Comparison of ENCODE assay signal across 13 cellular contexts in the genomic region with DNA sequence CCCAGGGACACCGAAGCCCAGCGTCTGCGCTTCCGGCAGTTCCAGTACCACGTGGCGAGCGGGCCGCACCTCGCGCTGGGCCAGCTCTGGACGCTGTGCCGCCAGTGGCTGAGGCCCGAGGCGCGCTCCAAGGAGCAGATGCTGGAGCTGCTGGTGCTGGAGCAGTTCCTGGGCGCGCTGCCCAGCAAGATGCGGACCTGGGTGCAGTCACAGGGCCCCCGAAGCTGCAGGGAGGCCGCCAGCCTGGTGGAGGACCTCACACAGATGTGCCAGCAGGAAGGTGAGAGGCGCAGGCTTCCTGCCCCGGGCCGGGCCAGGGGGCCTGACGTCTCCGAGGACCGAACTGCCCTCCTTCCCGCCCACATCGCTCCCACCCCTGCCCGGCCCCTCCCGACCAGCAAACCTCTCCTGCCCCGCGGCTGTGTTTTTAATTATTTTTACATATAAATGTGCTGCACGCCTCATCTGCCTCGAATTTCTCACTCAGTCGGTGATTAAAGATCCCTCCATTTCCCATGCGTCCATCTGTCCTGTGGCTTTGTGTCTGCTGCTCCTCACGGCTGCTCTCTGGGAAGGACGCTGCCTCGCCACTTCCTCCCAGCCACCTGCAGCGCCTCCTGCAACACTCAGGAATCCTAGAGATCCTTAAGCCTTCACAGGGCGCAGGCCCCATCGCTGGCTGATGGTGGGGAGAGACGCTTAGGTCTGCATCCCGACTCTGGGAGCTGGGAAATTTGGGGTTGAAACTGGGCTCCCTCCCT.
DNase-seq lines count a peak whose midpoint lies in the region; ATAC-seq lines count a peak whose summit lies in the region.
"Had no signal": no experiment of that assay in that cellular context is flagged by ENCODE, and none has a peak within 500 bp of the region (broad histone marks: within the 10 kb centered on the region; RNA-seq: fewer than 3 reads in every experiment).

No MANE protein-coding gene starts in this region.

- DNase-seq in Ammon's horn (ENCODE audit: low spot score) = peak; percentile 31
- DNase-seq in DMS79 (lab: John Stamatoyannopoulos, UW) = peak; percentile 17
- peak; percentile 8 for DNase-seq in astrocyte of the hippocampus (ENCODE audit: low read depth, low spot score)
- DNase-seq in left kidney (ENCODE audit: low read depth, low spot score) = peak; percentile 72
- DNase-seq: lower lobe of right lung; NCI-H2171; stimulated activated CD4-positive, alpha-beta T cell treated with anti-CD3 and anti-CD28 coated beads, Interleukin-2, amount 100 ng/mL, for 24 hours had no signal

- ATAC-seq in HG02852 (IDR thresholded peaks at IDR 0.05; ENCODE audit: unreplicated experiment) (no peak), GM21447 (IDR thresholded peaks at IDR 0.05; ENCODE audit: unreplicated experiment) (no peak), GM21576 (IDR thresholded peaks at IDR 0.05; ENCODE audit: unreplicated experiment) (no peak), GM18873 (IDR thresholded peaks at IDR 0.05; ENCODE audit: low FRiP score, unreplicated experiment) (no peak)
- ATAC-seq: lower lobe of right lung; natural killer cell treated with Interleukin-12 subunit alpha and Interleukin-12 subunit beta and Interleukin-15 and Interleukin-18, amount 100 ng/mL, for 72 hours; sciatic nerve had no signal

Comparison
In these comparisons a context has a peak if more than half of its experiments do, and no peak if none do; other contexts are left out.
1. DNase-seq: peak in every context shown above with its lines; median percentile 72 in left kidney; 31 in Ammon's horn; 17 in DMS79; 8 in astrocyte of the hippocampus.